ENCODE assay signal across 1 cellular context in the genomic region with DNA sequence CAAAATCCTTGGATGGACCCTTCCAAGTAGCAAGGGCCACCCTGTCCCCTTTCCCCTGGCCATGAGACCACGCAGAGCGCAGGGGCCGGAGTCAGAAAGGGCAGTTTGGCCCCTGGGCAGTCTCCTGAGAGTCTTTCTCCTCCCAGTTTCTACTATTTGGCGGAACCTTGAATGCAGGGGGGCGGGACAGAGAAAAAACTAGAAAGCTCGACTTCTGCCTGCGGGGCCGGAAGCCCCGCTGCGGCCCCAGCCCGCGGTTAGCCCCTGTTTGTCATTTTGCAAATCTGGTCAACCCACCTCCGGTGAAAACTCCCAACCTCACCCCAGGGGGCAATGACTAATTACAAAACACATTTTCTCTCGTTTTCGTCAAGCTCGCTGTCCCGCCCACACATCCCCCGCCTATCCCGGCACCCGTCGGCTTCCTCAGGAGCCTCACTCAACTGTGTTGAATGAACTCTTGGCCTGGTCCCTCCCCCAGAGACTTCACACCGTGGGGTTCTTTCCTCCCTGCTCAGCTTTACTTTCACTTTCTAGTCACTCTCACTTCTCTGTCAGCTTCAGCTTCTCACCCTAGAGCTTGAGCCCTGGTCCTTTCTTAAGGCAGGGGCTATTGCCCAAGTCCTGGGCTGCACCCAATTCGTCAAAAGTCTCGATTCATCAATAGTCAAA.
TF ChIP-seq lines count a peak whose summit lies in the region.

No MANE protein-coding gene starts in this region.

TF ChIP-seq in GM12878, 131 proteins besides CTCF, POLR2A, EP300 and RAD21 (continued from another document):
- TF ChIP-seq, protein P1, sequence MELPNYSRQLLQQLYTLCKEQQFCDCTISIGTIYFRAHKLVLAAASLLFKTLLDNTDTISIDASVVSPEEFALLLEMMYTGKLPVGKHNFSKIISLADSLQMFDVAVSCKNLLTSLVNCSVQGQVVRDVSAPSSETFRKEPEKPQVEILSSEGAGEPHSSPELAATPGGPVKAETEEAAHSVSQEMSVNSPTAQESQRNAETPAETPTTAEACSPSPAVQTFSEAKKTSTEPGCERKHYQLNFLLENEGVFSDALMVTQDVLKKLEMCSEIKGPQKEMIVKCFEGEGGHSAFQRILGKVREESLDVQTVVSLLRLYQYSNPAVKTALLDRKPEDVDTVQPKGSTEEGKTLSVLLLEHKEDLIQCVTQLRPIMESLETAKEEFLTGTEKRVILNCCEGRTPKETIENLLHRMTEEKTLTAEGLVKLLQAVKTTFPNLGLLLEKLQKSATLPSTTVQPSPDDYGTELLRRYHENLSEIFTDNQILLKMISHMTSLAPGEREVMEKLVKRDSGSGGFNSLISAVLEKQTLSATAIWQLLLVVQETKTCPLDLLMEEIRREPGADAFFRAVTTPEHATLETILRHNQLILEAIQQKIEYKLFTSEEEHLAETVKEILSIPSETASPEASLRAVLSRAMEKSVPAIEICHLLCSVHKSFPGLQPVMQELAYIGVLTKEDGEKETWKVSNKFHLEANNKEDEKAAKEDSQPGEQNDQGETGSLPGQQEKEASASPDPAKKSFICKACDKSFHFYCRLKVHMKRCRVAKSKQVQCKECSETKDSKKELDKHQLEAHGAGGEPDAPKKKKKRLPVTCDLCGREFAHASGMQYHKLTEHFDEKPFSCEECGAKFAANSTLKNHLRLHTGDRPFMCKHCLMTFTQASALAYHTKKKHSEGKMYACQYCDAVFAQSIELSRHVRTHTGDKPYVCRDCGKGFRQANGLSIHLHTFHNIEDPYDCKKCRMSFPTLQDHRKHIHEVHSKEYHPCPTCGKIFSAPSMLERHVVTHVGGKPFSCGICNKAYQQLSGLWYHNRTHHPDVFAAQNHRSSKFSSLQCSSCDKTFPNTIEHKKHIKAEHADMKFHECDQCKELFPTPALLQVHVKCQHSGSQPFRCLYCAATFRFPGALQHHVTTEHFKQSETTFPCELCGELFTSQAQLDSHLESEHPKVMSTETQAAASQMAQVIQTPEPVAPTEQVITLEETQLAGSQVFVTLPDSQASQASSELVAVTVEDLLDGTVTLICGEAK (IDR thresholded peaks at IDR 0.05; ENCODE audit: borderline replicate concordance) = peak; percentile 77; the same call in 1 of the 2 replicates
- TF ChIP-seq, protein P2, sequence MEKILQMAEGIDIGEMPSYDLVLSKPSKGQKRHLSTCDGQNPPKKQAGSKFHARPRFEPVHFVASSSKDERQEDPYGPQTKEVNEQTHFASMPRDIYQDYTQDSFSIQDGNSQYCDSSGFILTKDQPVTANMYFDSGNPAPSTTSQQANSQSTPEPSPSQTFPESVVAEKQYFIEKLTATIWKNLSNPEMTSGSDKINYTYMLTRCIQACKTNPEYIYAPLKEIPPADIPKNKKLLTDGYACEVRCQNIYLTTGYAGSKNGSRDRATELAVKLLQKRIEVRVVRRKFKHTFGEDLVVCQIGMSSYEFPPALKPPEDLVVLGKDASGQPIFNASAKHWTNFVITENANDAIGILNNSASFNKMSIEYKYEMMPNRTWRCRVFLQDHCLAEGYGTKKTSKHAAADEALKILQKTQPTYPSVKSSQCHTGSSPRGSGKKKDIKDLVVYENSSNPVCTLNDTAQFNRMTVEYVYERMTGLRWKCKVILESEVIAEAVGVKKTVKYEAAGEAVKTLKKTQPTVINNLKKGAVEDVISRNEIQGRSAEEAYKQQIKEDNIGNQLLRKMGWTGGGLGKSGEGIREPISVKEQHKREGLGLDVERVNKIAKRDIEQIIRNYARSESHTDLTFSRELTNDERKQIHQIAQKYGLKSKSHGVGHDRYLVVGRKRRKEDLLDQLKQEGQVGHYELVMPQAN (conservative IDR thresholded peaks at IDR 0.05) = 0 out of 2 replicates have a peak, but pooled peaks have one; percentile 28
- TF ChIP-seq SMC3 (IDR thresholded peaks at IDR 0.05; ENCODE audit: borderline replicate concordance, low read length) = peak; percentile 32; the same call in 1 of the 2 replicates
- peak; percentile 89 for TF ChIP-seq MEF2A (IDR thresholded peaks at IDR 0.05; ENCODE audit: insufficient read depth, low read depth, low read length)
TF ChIP-seq in GM12878: peak in this region for 71.
